10 cellular contexts compared by ENCODE assay signal in genomic region chr1:155932085-155932484, GRCh38. TPM values are rescaled to one million over a fixed set of nuclear protein-coding genes. Genes with fewer than 3 reads are reported as not detected.
A peak's percentile ranks its signal among the peaks of the same experiment; 100 is the strongest.
DNase-seq lines count a peak whose midpoint lies in the region; TF ChIP-seq lines count a peak whose summit lies in the region.
"Had no signal": no experiment of that assay in that cellular context is flagged by ENCODE, and none has a peak within 500 bp of the region (broad histone marks: within the 10 kb centered on the region; RNA-seq: fewer than 3 reads in every experiment).

No MANE protein-coding gene starts in this region.

- WGBS in esophagus squamous epithelium, 2 donors = 22 to 26% methylated on average over 1 of the region's 1 CpG

- H3K4me3 ChIP-seq in SJSA1 (no peak overlapping the region), esophagus squamous epithelium (no peak overlapping the region), skeletal muscle satellite cell (ENCODE audit: low read length) (peak overlapping the region; percentile 53)

- no peak for TF ChIP-seq POLR2A in esophagus squamous epithelium (IDR thresholded peaks at IDR 0.05)

- H3K9me3 ChIP-seq in SJSA1 (replicated peaks) (no peaks in the 10 kb centered on the region), esophagus squamous epithelium (no peaks in the 10 kb centered on the region), skeletal muscle satellite cell (replicated peaks; ENCODE audit: low read length) (no peaks in the 10 kb centered on the region)
- H3K9me3 ChIP-seq: tibial nerve had no signal

- H3K27me3 ChIP-seq in SJSA1 (replicated peaks) (no peaks in the 10 kb centered on the region), esophagus squamous epithelium (no peaks in the 10 kb centered on the region), skeletal muscle satellite cell (ENCODE audit: control insufficient read depth, insufficient read depth, low read length) (no peaks in the 10 kb centered on the region)
- H3K27me3 ChIP-seq: tibial nerve had no signal

- H3K36me3 ChIP-seq in SJSA1 = peaks cover 70% of the 10 kb centered on the region
- H3K36me3 ChIP-seq in esophagus squamous epithelium = peaks cover 2 to 63% (median 27%) of the 10 kb centered on the region in 3 donors
- H3K36me3 ChIP-seq in skeletal muscle satellite cell (ENCODE audit: insufficient read depth, low read length) = peaks cover 59% of the 10 kb centered on the region

- intact Hi-C loops in esophagus squamous epithelium (cut with DNase I) = loop anchor here (10.0 kb wide), 1 partner anchor 123 kb away; the partner anchor contains the start of genes LAMTOR2 and UBQLN4

- H3K4me1 ChIP-seq in SJSA1 (replicated peaks) (peaks cover 30% of the 10 kb centered on the region), esophagus squamous epithelium (peaks cover 22 to 58% (median 41%) of the 10 kb centered on the region in 3 donors), skeletal muscle satellite cell (ENCODE audit: control insufficient read depth, insufficient read depth, low read length) (peaks cover 33% of the 10 kb centered on the region)

- H3K27ac ChIP-seq in SJSA1 (peak overlapping the region; percentile 19; the same call in 1 of the 2 replicates), esophagus squamous epithelium (peak overlapping the region in 3 of 4 donors; percentile 13 to 98 (median 96))
- H3K27ac ChIP-seq: tibial nerve had no signal

- peak overlapping the region; percentile 11 for H3K9ac ChIP-seq in skeletal muscle satellite cell (ENCODE audit: low read depth, low read length)

- DNase-seq in activated CD8-positive, alpha-beta memory T cell treated with anti-CD3 and anti-CD28 coated beads, Interleukin-2, amount 50 U/mL, for 48 hours = peak; percentile 37
- no peak for DNase-seq in activated CD8-positive, alpha-beta memory T cell treated with anti-CD3 and anti-CD28 coated beads for 24 hours
- DNase-seq in SJSA1 (ENCODE audit: low read depth in 1 of 2, low spot score in 2 of 2) = no peak
- DNase-seq in esophagus squamous epithelium (lab: John Stamatoyannopoulos, UW) = no peak
- DNase-seq in stimulated activated CD4-positive, alpha-beta T cell treated with anti-CD3 and anti-CD28 coated beads, Interleukin-2, amount 100 ng/mL, for 24 hours = no peak
- no peak for DNase-seq in stimulated activated CD4-positive, alpha-beta T cell treated with anti-CD3 and anti-CD28 coated beads, Interleukin-1b, Interleukin-23, amount 100 ng/mL, for 48 hours
- no peak for DNase-seq in NCI-H1436 (lab: John Stamatoyannopoulos, UW)
- DNase-seq: AML-193 had no signal

- no peak for TF ChIP-seq CTCF in esophagus squamous epithelium (IDR thresholded peaks at IDR 0.05)

- H3K4me2 ChIP-seq in skeletal muscle satellite cell (ENCODE audit: low read length) = peak overlapping the region; percentile 97

RNA-seq across cellular contexts. Expression of gene KHDC4, which starts 2.1 kb away (rescaled TPM):
- 31.5 and 63.9 TPM in 2 replicates for total RNA-seq in SJSA1 (2014; rRNA removed; shearing (Covaris generic))
- total RNA-seq in esophagus squamous epithelium = 10 to 100 TPM; 12.4 to 48.1 (median 33.9) TPM
- total RNA-seq in skeletal muscle satellite cell (2012; rRNA removed) = 21.4 and 24.1 TPM in 2 replicates

RNA-seq across cellular contexts. Expression of gene RXFP4, which starts 9.4 kb away (rescaled TPM):
- total RNA-seq in SJSA1 (2014; rRNA removed; shearing (Covaris generic)) = not detected in 2 replicates
- not detected for total RNA-seq in esophagus squamous epithelium
- total RNA-seq in skeletal muscle satellite cell (2012; rRNA removed) = 0.44 TPM in 1 of 2 replicates, not detected in the other
- total RNA-seq: tibial nerve had no signal

RNA-seq across cellular contexts. Expression of gene RIT1, which starts 20.9 kb away (rescaled TPM):
- 47.4 and 73.8 TPM in 2 replicates for total RNA-seq in SJSA1 (2014; rRNA removed; shearing (Covaris generic))
- 10 to 100 TPM; 35.3 to 55.4 (median 42.6) TPM for total RNA-seq in esophagus squamous epithelium
- 18.3 and 19.9 TPM in 2 replicates for total RNA-seq in skeletal muscle satellite cell (2012; rRNA removed)

RNA-seq across cellular contexts. Expression of gene ARHGEF2, which starts 46.3 kb away (rescaled TPM):
- total RNA-seq in SJSA1 (2014; rRNA removed; shearing (Covaris generic)) = 49.8 and 81.1 TPM in 2 replicates
- 10 to 100 TPM; 22.6 to 38.3 (median 27.5) TPM for total RNA-seq in esophagus squamous epithelium
- total RNA-seq in skeletal muscle satellite cell (2012; rRNA removed) = 105 and 107 TPM in 2 replicates
